22 cellular contexts compared by ENCODE assay signal in the genomic region with DNA sequence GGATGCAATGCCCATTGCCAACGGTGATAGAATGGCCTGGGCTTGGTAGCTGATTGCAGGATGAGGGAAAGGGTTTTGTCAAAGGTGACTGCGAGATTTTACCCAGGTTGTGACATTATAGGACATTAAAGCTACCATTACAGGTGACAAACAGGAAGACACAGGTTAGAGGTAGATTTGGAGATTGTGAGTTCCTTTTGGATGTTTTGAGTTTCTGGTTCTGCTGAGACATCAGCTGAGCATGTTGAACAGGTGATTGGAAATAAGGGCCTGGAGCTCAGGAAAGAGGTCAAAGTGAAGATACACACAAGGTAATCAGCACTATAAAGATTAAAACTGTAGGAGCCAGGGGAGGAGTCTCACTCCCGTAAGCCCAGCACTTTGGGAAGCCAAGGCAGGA. TPM values are rescaled to one million over a fixed set of nuclear protein-coding genes. Genes with fewer than 3 reads are reported as not detected.
DNase-seq lines count a peak whose midpoint lies in the region; ATAC-seq, FAIRE-seq and TF ChIP-seq lines count a peak whose summit lies in the region.
"Had no signal": no experiment of that assay in that cellular context is flagged by ENCODE, and none has a peak within 500 bp of the region (broad histone marks: within the 10 kb centered on the region; RNA-seq: fewer than 3 reads in every experiment).

No MANE protein-coding gene starts in this region.

- DNase-seq in activated naive CD4-positive, alpha-beta T cell treated with anti-CD3 and anti-CD28 coated beads for 36 hours: no peak
- peak; percentile 26 for DNase-seq in small intestine
- DNase-seq in mesendoderm: no peak
- no peak for DNase-seq in NCI-H128 (lab: John Stamatoyannopoulos, UW; ENCODE audit: unreplicated experiment)
- DNase-seq: C1 segment of cervical spinal cord; CD4-positive, alpha-beta memory T cell; COR-L47; DMS153; DND-41; GOT3; H7; HCEC 1CT had no signal

- H3K9me3 ChIP-seq in neutrophil (no peaks in the 10 kb centered on the region), small intestine (ENCODE audit: control insufficient read depth, low read depth) (no peaks in the 10 kb centered on the region)

- H4K8ac ChIP-seq in mesendoderm (ENCODE audit: low read depth, low read length): no peak overlapping the region

- H2BK5ac ChIP-seq in mesendoderm (ENCODE audit: low read length): no peak overlapping the region

- WGBS in small intestine, 3 donors: 54 to 75% (median 58%) methylated on average over 3 of the region's 3 CpGs
- WGBS in mesendoderm (ENCODE audit: extremely low coverage, insufficient coverage, low lambda C conversion rate): no CpG with 5 or more reads among the region's 3 CpGs

- peaks cover 35 to 39% of the 10 kb centered on the region in 2 experiments for H3K4me1 ChIP-seq in neutrophil (ENCODE audit: control insufficient read depth in 1 of 2, insufficient read depth in 1 of 2, low read depth in 1 of 2, low read length in 1 of 2)
- H3K4me1 ChIP-seq in small intestine (ENCODE audit: control insufficient read depth in 2 of 2, insufficient read depth in 1 of 2, low read depth in 1 of 2, low read length in 1 of 2): no peaks in the 10 kb centered on the region
- H3K4me1 ChIP-seq in mesendoderm (ENCODE audit: control insufficient read depth, low read depth, low read length): no peaks in the 10 kb centered on the region

- no peaks in the 10 kb centered on the region for H3K36me3 Mint-ChIP-seq in activated naive CD4-positive, alpha-beta T cell treated with anti-CD3 and anti-CD28 coated beads, Interleukin-2, amount 50 U/mL, for 24 hours
- no peaks in the 10 kb centered on the region for H3K36me3 Mint-ChIP-seq in activated naive CD4-positive, alpha-beta T cell treated with anti-CD3 and anti-CD28 coated beads for 36 hours (ENCODE audit: low read depth)
- no peaks in the 10 kb centered on the region for H3K36me3 Mint-ChIP-seq in dendritic cell treated with granulocyte-macrophage colony-stimulating factor and Interleukin-4, amounts not matched to agents 40 ng/mL and 50 ng/mL, for 4 days (ENCODE audit: low read depth)
- H3K36me3 Mint-ChIP-seq: CD4-positive, alpha-beta memory T cell had no signal

- CTCF ChIA-PET in activated naive CD4-positive, alpha-beta T cell treated with anti-CD3 and anti-CD28 coated beads for 36 hours (lab: Charles Lee): interaction anchor here (1.4 to 1.6 kb wide), 2 partner anchors 11 kb away, joined by 5 to 11 read pairs; partner anchors contain the start of gene PSMD3

- no peak overlapping the region for H2BK15ac ChIP-seq in mesendoderm (replicated peaks; ENCODE audit: low read depth)

- no peak overlapping the region for H3K23ac ChIP-seq in mesendoderm (ENCODE audit: low read length)

- no peak overlapping the region for H3K56ac ChIP-seq in mesendoderm (ENCODE audit: low read length)

- H4K5ac ChIP-seq in mesendoderm (ENCODE audit: low read length): no peak overlapping the region

- no peaks in the 10 kb centered on the region for H3K27me3 Mint-ChIP-seq in activated naive CD4-positive, alpha-beta T cell treated with anti-CD3 and anti-CD28 coated beads, Interleukin-2, amount 50 U/mL, for 24 hours
- peaks cover 11% of the 10 kb centered on the region for H3K27me3 Mint-ChIP-seq in activated naive CD4-positive, alpha-beta T cell treated with anti-CD3 and anti-CD28 coated beads for 36 hours (ENCODE audit: low read depth)
- H3K27me3 Mint-ChIP-seq in dendritic cell treated with granulocyte-macrophage colony-stimulating factor and Interleukin-4, amounts not matched to agents 40 ng/mL and 50 ng/mL, for 4 days: peaks cover 12% of the 10 kb centered on the region

- no peak overlapping the region for H3K4me2 ChIP-seq in mesendoderm (ENCODE audit: low read length)

- no peaks in the 10 kb centered on the region for H3K79me2 ChIP-seq in mesendoderm (ENCODE audit: control insufficient read depth, insufficient read depth, low read length)

- H3K9ac ChIP-seq in mesendoderm (ENCODE audit: low read length): no peak overlapping the region

- H3K27ac Mint-ChIP-seq in activated naive CD4-positive, alpha-beta T cell treated with anti-CD3 and anti-CD28 coated beads, Interleukin-2, amount 50 U/mL, for 24 hours: peak overlapping the region; percentile 57
- no peak overlapping the region for H3K27ac Mint-ChIP-seq in activated naive CD4-positive, alpha-beta T cell treated with anti-CD3 and anti-CD28 coated beads for 36 hours
- H3K27ac Mint-ChIP-seq in dendritic cell treated with granulocyte-macrophage colony-stimulating factor and Interleukin-4, amounts not matched to agents 40 ng/mL and 50 ng/mL, for 4 days: peak overlapping the region; percentile 91
- H3K27ac Mint-ChIP-seq: CD4-positive, alpha-beta memory T cell had no signal

- no peak overlapping the region for H3K4me3 ChIP-seq in neutrophil (ENCODE audit: low read depth in 1 of 2, low read length in 1 of 2)
- H3K4me3 ChIP-seq in small intestine (ENCODE audit: low read depth in 1 of 2, low read length in 2 of 2): no peak overlapping the region
- H3K4me3 ChIP-seq in mesendoderm (ENCODE audit: low read length): no peak overlapping the region

- H3K4ac ChIP-seq in mesendoderm (ENCODE audit: low read depth, low read length): no peak overlapping the region

- TF ChIP-seq CTCF in neutrophil (IDR thresholded peaks at IDR 0.05): no peak

- no peaks in the 10 kb centered on the region for H3K36me3 ChIP-seq in neutrophil
- no peaks in the 10 kb centered on the region for H3K36me3 ChIP-seq in small intestine (ENCODE audit: control insufficient read depth in 2 of 2, insufficient read depth in 2 of 2, low read length in 2 of 2)
- H3K36me3 ChIP-seq in mesendoderm (ENCODE audit: control insufficient read depth, insufficient read depth, low read length): no peaks in the 10 kb centered on the region

- no peak overlapping the region for H3K4me3 Mint-ChIP-seq in activated naive CD4-positive, alpha-beta T cell treated with anti-CD3 and anti-CD28 coated beads, Interleukin-2, amount 50 U/mL, for 24 hours
- no peak overlapping the region for H3K4me3 Mint-ChIP-seq in activated naive CD4-positive, alpha-beta T cell treated with anti-CD3 and anti-CD28 coated beads for 36 hours
- no peak overlapping the region for H3K4me3 Mint-ChIP-seq in dendritic cell treated with granulocyte-macrophage colony-stimulating factor and Interleukin-4, amounts not matched to agents 40 ng/mL and 50 ng/mL, for 4 days
- H3K4me3 Mint-ChIP-seq: CD4-positive, alpha-beta memory T cell had no signal

- no peaks in the 10 kb centered on the region for H3K79me1 ChIP-seq in mesendoderm (ENCODE audit: low read length)

- peaks cover 9% of the 10 kb centered on the region for H3K4me1 Mint-ChIP-seq in activated naive CD4-positive, alpha-beta T cell treated with anti-CD3 and anti-CD28 coated beads, Interleukin-2, amount 50 U/mL, for 24 hours
- H3K4me1 Mint-ChIP-seq in activated naive CD4-positive, alpha-beta T cell treated with anti-CD3 and anti-CD28 coated beads for 36 hours (ENCODE audit: low read depth): peaks cover 8% of the 10 kb centered on the region
- H3K4me1 Mint-ChIP-seq in dendritic cell treated with granulocyte-macrophage colony-stimulating factor and Interleukin-4, amounts not matched to agents 40 ng/mL and 50 ng/mL, for 4 days (ENCODE audit: low read depth): peaks cover 84% of the 10 kb centered on the region

- H3K18ac ChIP-seq in mesendoderm (ENCODE audit: low read length): no peak overlapping the region

- no peak overlapping the region for H2BK120ac ChIP-seq in mesendoderm (ENCODE audit: low read depth, low read length)

- H2AK5ac ChIP-seq in mesendoderm (ENCODE audit: low read length): no peak overlapping the region

- H3K9me3 Mint-ChIP-seq in activated naive CD4-positive, alpha-beta T cell treated with anti-CD3 and anti-CD28 coated beads, Interleukin-2, amount 50 U/mL, for 24 hours: no peaks in the 10 kb centered on the region
- H3K9me3 Mint-ChIP-seq in activated naive CD4-positive, alpha-beta T cell treated with anti-CD3 and anti-CD28 coated beads for 36 hours: no peaks in the 10 kb centered on the region
- no peaks in the 10 kb centered on the region for H3K9me3 Mint-ChIP-seq in dendritic cell treated with granulocyte-macrophage colony-stimulating factor and Interleukin-4, amounts not matched to agents 40 ng/mL and 50 ng/mL, for 4 days
- H3K9me3 Mint-ChIP-seq: CD4-positive, alpha-beta memory T cell had no signal

- no peak for FAIRE-seq in small intestine (lab: Jason Lieb, UNC)
- FAIRE-seq: G401.6, GM19239 had no signal

- H3K27me3 ChIP-seq in neutrophil: no peaks in the 10 kb centered on the region
- H3K27me3 ChIP-seq in small intestine (ENCODE audit: control insufficient read depth in 2 of 2, insufficient read depth in 2 of 2, low read length in 2 of 2): no peaks in the 10 kb centered on the region
- H3K27me3 ChIP-seq in mesendoderm (ENCODE audit: insufficient read depth, low read length, poor library complexity): no peaks in the 10 kb centered on the region

- ATAC-seq in GM19328 (IDR thresholded peaks at IDR 0.05; ENCODE audit: unreplicated experiment): no peak

- H3K27ac ChIP-seq in neutrophil (peak overlapping the region; percentile 31), small intestine (ENCODE audit: low read depth in 1 of 2, low read length in 1 of 2) (no peak overlapping the region), mesendoderm (ENCODE audit: low read depth, low read length) (no peak overlapping the region)

- intact Hi-C loops in activated naive CD4-positive, alpha-beta T cell treated with anti-CD3 and anti-CD28 coated beads for 36 hours (cut with micrococcal nuclease): no loop called here
- intact Hi-C loops in dendritic cell treated with granulocyte-macrophage colony-stimulating factor and Interleukin-4, amounts not matched to agents 40 ng/mL and 50 ng/mL, for 4 days (cut with micrococcal nuclease): no loop called here

RNA-seq across cellular contexts. Expression of gene GSDMA, which starts 5.9 kb away (rescaled TPM):
- total RNA-seq in activated naive CD4-positive, alpha-beta T cell treated with anti-CD3 and anti-CD28 coated beads for 36 hours: under 1 TPM in 1 of 2 experiments, not detected in 1; 0.17 TPM
- polyA plus RNA-seq in small intestine: under 1 TPM in 2 of 3 donors, not detected in 1; 0.54 to 0.63 TPM
- polyA plus RNA-seq in mesendoderm (2013, experiment 1 of 2): not detected
- not detected for polyA plus RNA-seq in mesendoderm (2013, experiment 2 of 2)
- total RNA-seq: A172, A673, H7 had no signal
- polyA plus RNA-seq: BJ had no signal

RNA-seq across cellular contexts. Expression of gene PSMD3, which starts 11.9 kb away (rescaled TPM):
- total RNA-seq in activated naive CD4-positive, alpha-beta T cell treated with anti-CD3 and anti-CD28 coated beads for 36 hours: 100 to 1,000 TPM; 122 to 125 TPM
- polyA plus RNA-seq in small intestine: 10 to 100 TPM; 43.6 to 93.6 (median 55.7) TPM
- polyA plus RNA-seq in mesendoderm (2013, experiment 1 of 2): 159 TPM
- polyA plus RNA-seq in mesendoderm (2013, experiment 2 of 2): 159 TPM

RNA-seq across cellular contexts. Expression of gene LRRC3C, which starts 41.2 kb away (rescaled TPM):
- total RNA-seq in activated naive CD4-positive, alpha-beta T cell treated with anti-CD3 and anti-CD28 coated beads for 36 hours: not detected
- not detected for polyA plus RNA-seq in small intestine
- not detected for polyA plus RNA-seq in mesendoderm (2013, experiment 1 of 2)
- not detected for polyA plus RNA-seq in mesendoderm (2013, experiment 2 of 2)
- total RNA-seq: A172; A673; Calu3; CD4-positive, alpha-beta memory T cell; H7 had no signal
- polyA plus RNA-seq: BJ; CD4-positive, alpha-beta memory T cell had no signal

RNA-seq across cellular contexts. Expression of gene ORMDL3, which starts 41.3 kb away (rescaled TPM):
- 10 to 100 TPM; 51.8 to 52.1 TPM for total RNA-seq in activated naive CD4-positive, alpha-beta T cell treated with anti-CD3 and anti-CD28 coated beads for 36 hours
- polyA plus RNA-seq in small intestine: 10 to 100 TPM; 60.7 to 72.5 (median 71.6) TPM
- 111 TPM for polyA plus RNA-seq in mesendoderm (2013, experiment 1 of 2)
- 101 TPM for polyA plus RNA-seq in mesendoderm (2013, experiment 2 of 2)

RNA-seq across cellular contexts. Expression of gene CSF3, which starts 46.5 kb away (rescaled TPM):
- not detected for total RNA-seq in activated naive CD4-positive, alpha-beta T cell treated with anti-CD3 and anti-CD28 coated beads for 36 hours
- polyA plus RNA-seq in small intestine: 1 to 10 TPM in 2 of 3 donors, not detected in 1; 2.0 to 2.8 TPM
- polyA plus RNA-seq in mesendoderm (2013, experiment 1 of 2): 0.04 TPM
- polyA plus RNA-seq in mesendoderm (2013, experiment 2 of 2): 0.04 TPM
- total RNA-seq: A172; A673; CD4-positive, alpha-beta memory T cell had no signal
- polyA plus RNA-seq: BJ; CD4-positive, alpha-beta memory T cell had no signal
